18 cellular contexts compared by ENCODE assay signal in genomic region chr1:16072095-16072494, GRCh38. TPM values are rescaled to one million over a fixed set of nuclear protein-coding genes. Genes with fewer than 3 reads are reported as not detected.
DNase-seq lines count a peak whose midpoint lies in the region; ATAC-seq and TF ChIP-seq lines count a peak whose summit lies in the region.
"Had no signal": no experiment of that assay in that cellular context is flagged by ENCODE, and none has a peak within 500 bp of the region (broad histone marks: within the 10 kb centered on the region; RNA-seq: fewer than 3 reads in every experiment).

No MANE protein-coding gene starts in this region.

- ATAC-seq in T-helper 17 cell (no peak), sciatic nerve (peak; percentile 2)

- peaks cover 16% of the 10 kb centered on the region for H3K4me1 Mint-ChIP-seq in activated CD4-positive, alpha-beta T cell treated with anti-CD3 and anti-CD28 coated beads, Interleukin-2, amount 10 ng/mL, durations not matched to agents 24 days and 14 days
- H3K4me1 Mint-ChIP-seq in T-helper 17 cell (peaks cover 23% of the 10 kb centered on the region), mesothelial cell of epicardium (peaks cover 14% of the 10 kb centered on the region)

- peak overlapping the region; percentile 9 for H3K4me3 Mint-ChIP-seq in activated CD4-positive, alpha-beta T cell treated with anti-CD3 and anti-CD28 coated beads, Interleukin-2, amount 10 ng/mL, durations not matched to agents 24 days and 14 days
- H3K4me3 Mint-ChIP-seq in T-helper 17 cell: peak overlapping the region; percentile 49
- peak overlapping the region; percentile 54 for H3K4me3 Mint-ChIP-seq in mesothelial cell of epicardium

- intact Hi-C loops in activated CD4-positive, alpha-beta T cell treated with anti-CD3 and anti-CD28 coated beads, Interleukin-2, amount 10 ng/mL, durations not matched to agents 24 days and 14 days (cut with micrococcal nuclease): loop anchor here (10.0 kb wide), 1 partner anchor 293 kb away; the partner anchor contains the start of gene SZRD1
- intact Hi-C loops in sciatic nerve (cut with DNase I): no loop called here

- no peaks in the 10 kb centered on the region for H3K36me3 Mint-ChIP-seq in activated CD4-positive, alpha-beta T cell treated with anti-CD3 and anti-CD28 coated beads, Interleukin-2, amount 10 ng/mL, durations not matched to agents 24 days and 14 days (ENCODE audit: low read depth)
- H3K36me3 Mint-ChIP-seq in T-helper 17 cell (ENCODE audit: low read depth): no peaks in the 10 kb centered on the region
- no peaks in the 10 kb centered on the region for H3K36me3 Mint-ChIP-seq in mesothelial cell of epicardium

- DNase-seq in activated CD4-positive, alpha-beta T cell treated with anti-CD3 and anti-CD28 coated beads, Interleukin-2, amount 10 ng/mL, durations not matched to agents 24 days and 14 days: no peak
- no peak for DNase-seq in activated CD4-positive, alpha-beta T cell treated with anti-CD3 and anti-CD28 coated beads, Interleukin-2, amount 50 U/mL, for 48 hours
- DNase-seq in T-helper 17 cell (no peak), mesothelial cell of epicardium (ENCODE audit: low spot score in 2 of 2, unreplicated experiment in 2 of 2) (no peak), sciatic nerve (ENCODE audit: low spot score) (no peak), superior temporal gyrus (ENCODE audit: extremely low spot score) (no peak), GM19238 (ENCODE audit: insufficient read length, low spot score) (no peak), amygdala (lab: John Stamatoyannopoulos, UW) (no peak)
- DNase-seq: COR-L47; DMS153; EL; NCI-H146; NCI-H226; NCI-H526 treated with DMSO at 0.1 percent for 48 hours; NK-92 treated with Interleukin-12 subunit alpha and Interleukin-12 subunit beta, amount 100 ng/mL, for 24 hours; OCI-M1 had no signal

- TF ChIP-seq CTCF in mesothelial cell of epicardium (IDR thresholded peaks at IDR 0.05; ENCODE audit: unreplicated experiment): no peak

- no peaks in the 10 kb centered on the region for H3K9me3 ChIP-seq in T-helper 17 cell (ENCODE audit: control insufficient read depth, low read length, poor library complexity, severe bottlenecking)
- H3K9me3 ChIP-seq: BLaER1 treated with 17β-estradiol and CSF1 and Interleukin-3, amounts not matched to agents 10 nM and 100 nM had no signal

- H3K27ac Mint-ChIP-seq in activated CD4-positive, alpha-beta T cell treated with anti-CD3 and anti-CD28 coated beads, Interleukin-2, amount 10 ng/mL, durations not matched to agents 24 days and 14 days: no peak overlapping the region
- H3K27ac Mint-ChIP-seq in T-helper 17 cell (no peak overlapping the region), mesothelial cell of epicardium (no peak overlapping the region)

- H3K9me3 Mint-ChIP-seq in activated CD4-positive, alpha-beta T cell treated with anti-CD3 and anti-CD28 coated beads, Interleukin-2, amount 10 ng/mL, durations not matched to agents 24 days and 14 days: no peaks in the 10 kb centered on the region
- no peaks in the 10 kb centered on the region for H3K9me3 Mint-ChIP-seq in mesothelial cell of epicardium

- peaks cover 26% of the 10 kb centered on the region for H3K27me3 Mint-ChIP-seq in activated CD4-positive, alpha-beta T cell treated with anti-CD3 and anti-CD28 coated beads, Interleukin-2, amount 10 ng/mL, durations not matched to agents 24 days and 14 days
- H3K27me3 Mint-ChIP-seq in T-helper 17 cell (peaks cover 16% of the 10 kb centered on the region), mesothelial cell of epicardium (ENCODE audit: low read depth) (peaks cover 8% of the 10 kb centered on the region)

RNA-seq across cellular contexts. Expression of gene FAM131C, which starts 1.4 kb away (rescaled TPM):
- total RNA-seq in activated CD4-positive, alpha-beta T cell treated with anti-CD3 and anti-CD28 coated beads, Interleukin-2, amount 10 ng/mL, durations not matched to agents 24 days and 14 days: 0.26 and 0.38 TPM in 2 replicates
- total RNA-seq in T-helper 17 cell (not detected), mesothelial cell of epicardium (1.6 to 1.9 TPM (median 1.7 TPM) in 3 replicates), sciatic nerve (not detected)

RNA-seq across cellular contexts. Expression of gene CLCNKB, which starts 28.5 kb away (rescaled TPM):
- not detected in 2 replicates for total RNA-seq in activated CD4-positive, alpha-beta T cell treated with anti-CD3 and anti-CD28 coated beads, Interleukin-2, amount 10 ng/mL, durations not matched to agents 24 days and 14 days
- total RNA-seq in T-helper 17 cell (not detected), mesothelial cell of epicardium (2.9 to 3.6 TPM (median 3.0 TPM) in 3 replicates), sciatic nerve (1.4 TPM)
- total RNA-seq: HT-29 had no signal

RNA-seq across cellular contexts. Expression of gene CLCNKA, which starts 50.3 kb away (rescaled TPM):
- not detected in 2 replicates for total RNA-seq in activated CD4-positive, alpha-beta T cell treated with anti-CD3 and anti-CD28 coated beads, Interleukin-2, amount 10 ng/mL, durations not matched to agents 24 days and 14 days
- total RNA-seq in T-helper 17 cell: not detected
- total RNA-seq in mesothelial cell of epicardium: 3.0 to 3.5 TPM (median 3.2 TPM) in 3 replicates
- total RNA-seq in sciatic nerve: 0.13 TPM
- total RNA-seq: HT-29 had no signal

RNA-seq across cellular contexts. Expression of gene HSPB7, which starts 54.3 kb away (rescaled TPM):
- not detected in 2 replicates for total RNA-seq in activated CD4-positive, alpha-beta T cell treated with anti-CD3 and anti-CD28 coated beads, Interleukin-2, amount 10 ng/mL, durations not matched to agents 24 days and 14 days
- total RNA-seq in T-helper 17 cell: not detected
- 5.0 to 6.3 TPM (median 6.3 TPM) in 3 replicates for total RNA-seq in mesothelial cell of epicardium
- total RNA-seq in sciatic nerve: 10.7 TPM
- total RNA-seq: HT-29 had no signal
